In genomic region chr16:57949595-57950238, GRCh38 we compare ENCODE assay signal across 1 cellular context.
TF ChIP-seq lines count a peak whose summit lies in the region.

No MANE protein-coding gene starts in this region.

TF ChIP-seq in H1, 55 proteins besides CTCF, POLR2A, EP300 and RAD21 (continued from another document):
- TF ChIP-seq RXRA (IDR thresholded peaks at IDR 0.05; ENCODE audit: insufficient read depth, low read depth, low read length), result no peak
